In genomic region chr3:58532794-58533220, GRCh38 we compare ENCODE assay signal across 8 cellular contexts. TPM values are rescaled to one million over a fixed set of nuclear protein-coding genes. Genes with fewer than 3 reads are reported as not detected.
DNase-seq lines count a peak whose midpoint lies in the region; ATAC-seq and TF ChIP-seq lines count a peak whose summit lies in the region.

No MANE protein-coding gene starts in this region.

- H3K36me3 ChIP-seq in GM06990 (ENCODE audit: control insufficient read depth, insufficient read depth, low read length) (no peaks in the 10 kb centered on the region), IMR-90 (ENCODE audit: control insufficient read depth, insufficient read depth, low read length) (peaks cover 3% of the 10 kb centered on the region; the same call in 1 of the 2 replicates), heart right ventricle (peaks cover 0 to 71% (median 32%) of the 10 kb centered on the region in 9 donors)

- no TSS peak for BruUV-seq in IMR-90 (replicated peaks; lab: Mats Ljungman, UMichigan)

- peaks cover 3% of the 10 kb centered on the region; the same call in 1 of the 2 replicates for H3K9me1 ChIP-seq in IMR-90 (ENCODE audit: insufficient read depth, low read length)

- in situ Hi-C loops in IMR-90 (cut with MboI; ENCODE audit: low sequenced_read_pairs), result loop anchor here (5.0 kb wide), 1 partner anchor 206 kb away; no protein-coding TSS in a partner anchor

- CTCF ChIA-PET in IMR-90 (lab: Yijun Ruan, JAX), result no interaction called here

- no peak overlapping the region for H2BK120ac ChIP-seq in IMR-90 (ENCODE audit: low read depth, low read length)

- no peak overlapping the region for H3K4me3 ChIP-seq in GM06990 (replicated peaks; ENCODE audit: low read depth, low read length)
- no peak overlapping the region for H3K4me3 ChIP-seq in IMR-90 (ENCODE audit: insufficient read depth, low read depth, low read length)
- H3K4me3 ChIP-seq in heart right ventricle, result no peak overlapping the region
- no peak overlapping the region for H3K4me3 ChIP-seq in retinal pigment epithelial cell (ENCODE audit: low read length)

- peak overlapping the region; percentile 59 for H2AK9ac ChIP-seq in IMR-90 (replicated peaks; ENCODE audit: low read depth, low read length, poor library complexity)

- DNase-seq in GM06990 (ENCODE audit: extremely low read depth, insufficient read length), result peak; percentile 78
- peak; percentile 65 for DNase-seq in IMR-90
- DNase-seq in SW480 (ENCODE audit: low spot score), result peak; percentile 66
- peak; percentile 80 for DNase-seq in activated naive CD8-positive, alpha-beta T cell treated with anti-CD3 and anti-CD28 coated beads, Interleukin-2, amount 10 ng/mL, durations not matched to agents 7 days and 5 days
- peak; percentile 51 to 75 for DNase-seq in heart right ventricle
- no peak for DNase-seq in retinal pigment epithelial cell (ENCODE audit: low read depth)
- no peak for DNase-seq in OCI-M2 (lab: John Stamatoyannopoulos, UW; ENCODE audit: unreplicated experiment)

- H3K23ac ChIP-seq in IMR-90 (ENCODE audit: low read depth, low read length), result no peak overlapping the region

- peak overlapping the region; percentile 49; the same call in 1 of the 2 replicates for H3K4ac ChIP-seq in IMR-90 (ENCODE audit: low read depth, low read length)

- peak; percentile 94 for ATAC-seq in GM21619 (IDR thresholded peaks at IDR 0.05; ENCODE audit: unreplicated experiment)
- peak; percentile 81 for ATAC-seq in IMR-90 (ENCODE audit: low read depth)
- ATAC-seq in activated naive CD8-positive, alpha-beta T cell treated with anti-CD3 and anti-CD28 coated beads, Interleukin-2, amount 10 ng/mL, durations not matched to agents 7 days and 5 days (ENCODE audit: low read depth), result peak; percentile 86
- peak; percentile 40 to 61 (median 50) for ATAC-seq in heart right ventricle

- WGBS in IMR-90 (ENCODE audit: extremely low coverage in 2 of 2, insufficient read length in 1 of 2), 2 experiments, result no CpG with 5 or more reads among the region's 11 CpGs
- WGBS in heart right ventricle, 2 donors, result 22 to 24% methylated on average over 11 of the region's 11 CpGs

- peak; percentile 88 for TF ChIP-seq CTCF in GM06990 (IDR thresholded peaks at IDR 0.05; ENCODE audit: insufficient read depth, low read length, poor library complexity, severe bottlenecking)
- peak; percentile 95 for TF ChIP-seq CTCF in IMR-90 (conservative IDR thresholded peaks at IDR 0.05; ENCODE audit: low read depth, low read length)
- TF ChIP-seq CTCF in heart right ventricle (IDR thresholded peaks at IDR 0.05), result peak; percentile 78 to 95 (median 91)
- TF ChIP-seq CTCF in retinal pigment epithelial cell (conservative IDR thresholded peaks at IDR 0.05; ENCODE audit: low read depth, low read length), result peak; percentile 96

- H4K91ac ChIP-seq in IMR-90 (ENCODE audit: insufficient read depth, low read depth, low read length), result 0 out of 2 replicates have a peak overlapping the region, but pooled peaks have one; percentile 67

- peak overlapping the region; percentile 89 for H4K5ac ChIP-seq in IMR-90 (ENCODE audit: low read depth, low read length)

- peak; percentile 92 for TF ChIP-seq RAD21 in IMR-90 (IDR thresholded peaks at IDR 0.05; ENCODE audit: low read length)

- H2BK5ac ChIP-seq in IMR-90 (ENCODE audit: low read depth, low read length, poor library complexity, severe bottlenecking), result no peak overlapping the region

- H3K79me1 ChIP-seq in IMR-90 (ENCODE audit: low read depth in 1 of 2, low read length in 2 of 2), result no peaks in the 10 kb centered on the region

- H3K4me3 Mint-ChIP-seq in activated naive CD8-positive, alpha-beta T cell treated with anti-CD3 and anti-CD28 coated beads, Interleukin-2, amount 10 ng/mL, durations not matched to agents 7 days and 5 days, result no peak overlapping the region

- H4K20me1 ChIP-seq in IMR-90 (ENCODE audit: insufficient read depth, low read length), result no peaks in the 10 kb centered on the region

- no peaks in the 10 kb centered on the region for H3K27me3 Mint-ChIP-seq in activated naive CD8-positive, alpha-beta T cell treated with anti-CD3 and anti-CD28 coated beads, Interleukin-2, amount 10 ng/mL, durations not matched to agents 7 days and 5 days

- H3K56ac ChIP-seq in IMR-90 (ENCODE audit: extremely low read depth, insufficient read depth, low read length), result no peak overlapping the region

- peaks cover 18% of the 10 kb centered on the region for H3K4me1 ChIP-seq in IMR-90 (ENCODE audit: control insufficient read depth, insufficient read depth, low read length)
- H3K4me1 ChIP-seq in heart right ventricle, result peaks cover 14 to 51% (median 39%) of the 10 kb centered on the region in 9 donors

- peak overlapping the region in 1 of 2 experiments; percentile 85; a peak in 2 of 4 replicates for H4K8ac ChIP-seq in IMR-90 (ENCODE audit: low read depth in 2 of 2, low read length in 2 of 2)

- H3K18ac ChIP-seq in IMR-90 (ENCODE audit: low read depth, low read length), result no peak overlapping the region

- dilution Hi-C loops in IMR-90 (cut with HindIII; ENCODE audit: low sequenced_read_pairs, unreplicated experiment), result no loop called here

- H3K27ac Mint-ChIP-seq in activated naive CD8-positive, alpha-beta T cell treated with anti-CD3 and anti-CD28 coated beads, Interleukin-2, amount 10 ng/mL, durations not matched to agents 7 days and 5 days, result no peak overlapping the region

- H2BK20ac ChIP-seq in IMR-90 (ENCODE audit: low read depth, low read length), result peak overlapping the region; percentile 76; the same call in 1 of the 2 replicates

- H2BK15ac ChIP-seq in IMR-90 (ENCODE audit: low read depth, low read length), result no peak overlapping the region

- peak overlapping the region; percentile 46; the same call in 1 of the 2 replicates for H3K9ac ChIP-seq in IMR-90 (ENCODE audit: low read depth, low read length)

- H3K9me3 ChIP-seq in IMR-90 (ENCODE audit: control insufficient read depth, insufficient read depth, low read length) (no peaks in the 10 kb centered on the region), heart right ventricle (no peaks in the 10 kb centered on the region)

- intact Hi-C loops in IMR-90 (cut with micrococcal nuclease) (loop anchor here (1.0 to 5.0 kb wide), 5 partner anchors 41 to 227 kb away; partner anchors contain the start of genes HTD2, KCTD6, PDHB and RPP14), heart right ventricle (cut with DNase I) (loop anchor here in 8 of 10 donors (1.0 to 10.0 kb wide), 13 partner anchors 41 to 348 kb away; partner anchors contain the start of genes KCTD6 (in 2 of the 8), PDHB (in 2 of the 8), PXK (in 2 of the 8) and HTD2 (in 1 of the 8))

- H3K9me3 Mint-ChIP-seq in activated naive CD8-positive, alpha-beta T cell treated with anti-CD3 and anti-CD28 coated beads, Interleukin-2, amount 10 ng/mL, durations not matched to agents 7 days and 5 days, result no peaks in the 10 kb centered on the region

- peak overlapping the region; percentile 59; the same call in 1 of the 2 replicates for H2AK5ac ChIP-seq in IMR-90 (ENCODE audit: low read depth, low read length)

- H3K4me1 Mint-ChIP-seq in activated naive CD8-positive, alpha-beta T cell treated with anti-CD3 and anti-CD28 coated beads, Interleukin-2, amount 10 ng/mL, durations not matched to agents 7 days and 5 days, result peaks cover 16% of the 10 kb centered on the region

- H3K14ac ChIP-seq in IMR-90 (replicated peaks; ENCODE audit: low read depth, low read length), result 0 out of 2 replicates have a peak overlapping the region, but pooled peaks have one; percentile 51

- no peaks in the 10 kb centered on the region for H3K36me3 Mint-ChIP-seq in activated naive CD8-positive, alpha-beta T cell treated with anti-CD3 and anti-CD28 coated beads, Interleukin-2, amount 10 ng/mL, durations not matched to agents 7 days and 5 days

- H3K27me3 ChIP-seq in GM06990 (replicated peaks; ENCODE audit: control insufficient read depth, insufficient read depth, low read length), result no peaks in the 10 kb centered on the region; the same call in 1 of the 2 replicates
- no peaks in the 10 kb centered on the region for H3K27me3 ChIP-seq in IMR-90 (ENCODE audit: control insufficient read depth, insufficient read depth, low read length)
- no peaks in the 10 kb centered on the region for H3K27me3 ChIP-seq in heart right ventricle

- POLR2A ChIA-PET in IMR-90 (lab: Charles Lee; ENCODE audit: unreplicated experiment), result no interaction called here
- POLR2A ChIA-PET in activated naive CD8-positive, alpha-beta T cell treated with anti-CD3 and anti-CD28 coated beads, Interleukin-2, amount 10 ng/mL, durations not matched to agents 7 days and 5 days (lab: Charles Lee), result no interaction called here

- no peak for TF ChIP-seq POLR2A in IMR-90 (IDR thresholded peaks at IDR 0.05; ENCODE audit: low read depth, low read length)

- no peak overlapping the region for H3K4me2 ChIP-seq in IMR-90 (ENCODE audit: low read depth, low read length)

- peak overlapping the region; percentile 87 for H2AFZ ChIP-seq in IMR-90 (replicated peaks; ENCODE audit: low read length, poor library complexity)

- H3K27ac ChIP-seq in IMR-90 (ENCODE audit: insufficient read depth, low read length) (no peak overlapping the region), heart right ventricle (no peak overlapping the region)

RNA-seq across cellular contexts. Expression of gene ACOX2, which starts 4.2 kb away (rescaled TPM):
- total RNA-seq in IMR-90 (2012; rRNA removed) (15.6 and 17.8 TPM in 2 replicates), heart right ventricle (10 to 100 TPM; 30.1 to 46.4 (median 34.9) TPM)
- polyA plus RNA-seq in IMR-90 (2012; rRNA removed) (26.8 and 32.9 TPM in 2 replicates), heart right ventricle (10 to 100 TPM in 1 of 2 donors, 1 to 10 TPM in 1; 7.6 to 64.9 TPM)
- polyA plus RNA-seq in IMR-90 (2012; cell fraction: cytosol; rRNA removed), result 17.9 and 19.5 TPM in 2 replicates
- 137 and 183 TPM in 2 replicates for polyA plus RNA-seq in IMR-90 (2012; cell fraction: nucleus; rRNA removed; ENCODE audit: low replicate concordance)
- total RNA-seq in activated naive CD8-positive, alpha-beta T cell treated with anti-CD3 and anti-CD28 coated beads, Interleukin-2, amount 10 ng/mL, durations not matched to agents 7 days and 5 days, result not detected

RNA-seq across cellular contexts. Expression of gene KCTD6, which starts 40.9 kb away (rescaled TPM):
- total RNA-seq in IMR-90 (2012; rRNA removed) (7.0 and 9.4 TPM in 2 replicates), heart right ventricle (1 to 10 TPM; 3.6 to 8.9 (median 7.2) TPM)
- polyA plus RNA-seq in IMR-90 (2012; rRNA removed) (5.6 and 9.2 TPM in 2 replicates), heart right ventricle (10 to 100 TPM in 1 of 2 donors, 1 to 10 TPM in 1; 6.9 to 12.7 TPM)
- 1.5 and 2.3 TPM in 2 replicates for polyA plus RNA-seq in IMR-90 (2012; cell fraction: cytosol; rRNA removed)
- 1.4 and 10.7 TPM in 2 replicates for polyA plus RNA-seq in IMR-90 (2012; cell fraction: nucleus; rRNA removed; ENCODE audit: low replicate concordance)
- 10 to 100 TPM in 1 of 2 experiments, 1 to 10 TPM in 1; 9.7 to 10.0 TPM for total RNA-seq in activated naive CD8-positive, alpha-beta T cell treated with anti-CD3 and anti-CD28 coated beads, Interleukin-2, amount 10 ng/mL, durations not matched to agents 7 days and 5 days

RNA-seq across cellular contexts. Expression of gene FAM107A, which starts 44.4 kb away (rescaled TPM):
- total RNA-seq in IMR-90 (2012; rRNA removed), result not detected in 2 replicates
- polyA plus RNA-seq in IMR-90 (2012; rRNA removed), result not detected in 2 replicates
- polyA plus RNA-seq in IMR-90 (2012; cell fraction: cytosol; rRNA removed), result not detected in 2 replicates
- 0.05 and 0.07 TPM in 2 replicates for polyA plus RNA-seq in IMR-90 (2012; cell fraction: nucleus; rRNA removed; ENCODE audit: low replicate concordance)
- not detected for total RNA-seq in activated naive CD8-positive, alpha-beta T cell treated with anti-CD3 and anti-CD28 coated beads, Interleukin-2, amount 10 ng/mL, durations not matched to agents 7 days and 5 days
- total RNA-seq in heart right ventricle, result 100 to 1,000 TPM in 1 of 10 donors, 10 to 100 TPM in 9; 18.3 to 149 (median 54.3) TPM
- 10 to 100 TPM; 47.7 to 63.4 TPM for polyA plus RNA-seq in heart right ventricle

Comparison
In these comparisons a context has a peak if more than half of its experiments do, and no peak if none do; other contexts are left out.
1. DNase-seq: peak in GM06990 (single experiment), IMR-90 (single experiment), SW480 (single experiment), activated naive CD8-positive, alpha-beta T cell treated with anti-CD3 and anti-CD28 coated beads, Interleukin-2, amount 10 ng/mL, durations not matched to agents 7 days and 5 days (single experiment) and heart right ventricle (2 of 2); none in retinal pigment epithelial cell (single experiment) and OCI-M2 (single experiment).
2. RNA of gene ACOX2, which starts 4.2 kb away (total RNA-seq): 30.1 to 46.4 TPM in heart right ventricle and 15.6 to 17.8 TPM in IMR-90; not detected in activated naive CD8-positive, alpha-beta T cell treated with anti-CD3 and anti-CD28 coated beads, Interleukin-2, amount 10 ng/mL, durations not matched to agents 7 days and 5 days; every median in the first group is over 10 times any median in the second.
3. RNA of gene FAM107A, which starts 44.4 kb away (total RNA-seq): 18.3 to 149 TPM in heart right ventricle; not detected in IMR-90 and not detected in activated naive CD8-positive, alpha-beta T cell treated with anti-CD3 and anti-CD28 coated beads, Interleukin-2, amount 10 ng/mL, durations not matched to agents 7 days and 5 days; every median in the first group is over 10 times any median in the second.
4. Peak in every context shown above with its lines, with median percentiles within 50 percentile points of each other: CTCF ChIP-seq and ATAC-seq.